1 cellular context compared by ENCODE assay signal in the genomic region with DNA sequence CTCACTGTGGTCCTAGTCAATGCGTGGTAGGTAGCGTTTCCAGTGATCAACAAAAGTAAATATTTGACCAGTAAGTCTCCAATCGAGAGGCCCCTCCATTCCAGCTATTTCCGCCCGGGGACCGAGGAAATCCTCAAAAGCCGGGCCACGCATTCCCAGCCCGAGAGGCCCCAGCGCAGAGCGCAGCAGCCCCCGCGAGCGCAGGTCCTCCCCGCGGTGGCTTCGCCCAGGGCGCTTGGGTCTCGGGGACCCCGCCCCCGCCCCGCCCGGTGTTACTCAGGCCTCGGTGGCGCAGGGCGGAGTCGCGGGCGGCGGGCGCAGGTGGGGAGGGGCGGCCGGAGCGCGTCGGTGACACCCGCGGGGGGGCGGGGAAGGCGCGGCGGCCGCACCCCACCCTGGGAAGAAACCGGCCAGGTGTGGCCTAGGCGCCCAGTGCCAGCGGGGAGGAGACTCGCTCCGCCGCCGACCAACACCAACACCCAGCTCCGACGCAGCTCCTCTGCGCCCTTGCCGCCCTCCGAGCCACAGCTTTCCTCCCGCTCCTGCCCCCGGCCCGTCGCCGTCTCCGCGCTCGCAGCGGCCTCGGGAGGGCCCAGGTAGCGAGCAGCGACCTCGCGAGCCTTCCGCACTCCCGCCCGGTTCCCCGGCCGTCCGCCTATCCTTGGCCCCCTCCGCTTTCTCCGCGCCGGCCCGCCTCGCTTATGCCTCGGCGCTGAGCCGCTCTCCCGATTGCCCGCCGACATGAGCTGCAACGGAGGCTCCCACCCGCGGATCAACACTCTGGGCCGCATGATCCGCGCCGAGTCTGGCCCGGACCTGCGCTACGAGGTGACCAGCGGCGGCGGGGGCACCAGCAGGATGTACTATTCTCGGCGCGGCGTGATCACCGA.
TF ChIP-seq lines count a peak whose summit lies in the region.

A gene with protein sequence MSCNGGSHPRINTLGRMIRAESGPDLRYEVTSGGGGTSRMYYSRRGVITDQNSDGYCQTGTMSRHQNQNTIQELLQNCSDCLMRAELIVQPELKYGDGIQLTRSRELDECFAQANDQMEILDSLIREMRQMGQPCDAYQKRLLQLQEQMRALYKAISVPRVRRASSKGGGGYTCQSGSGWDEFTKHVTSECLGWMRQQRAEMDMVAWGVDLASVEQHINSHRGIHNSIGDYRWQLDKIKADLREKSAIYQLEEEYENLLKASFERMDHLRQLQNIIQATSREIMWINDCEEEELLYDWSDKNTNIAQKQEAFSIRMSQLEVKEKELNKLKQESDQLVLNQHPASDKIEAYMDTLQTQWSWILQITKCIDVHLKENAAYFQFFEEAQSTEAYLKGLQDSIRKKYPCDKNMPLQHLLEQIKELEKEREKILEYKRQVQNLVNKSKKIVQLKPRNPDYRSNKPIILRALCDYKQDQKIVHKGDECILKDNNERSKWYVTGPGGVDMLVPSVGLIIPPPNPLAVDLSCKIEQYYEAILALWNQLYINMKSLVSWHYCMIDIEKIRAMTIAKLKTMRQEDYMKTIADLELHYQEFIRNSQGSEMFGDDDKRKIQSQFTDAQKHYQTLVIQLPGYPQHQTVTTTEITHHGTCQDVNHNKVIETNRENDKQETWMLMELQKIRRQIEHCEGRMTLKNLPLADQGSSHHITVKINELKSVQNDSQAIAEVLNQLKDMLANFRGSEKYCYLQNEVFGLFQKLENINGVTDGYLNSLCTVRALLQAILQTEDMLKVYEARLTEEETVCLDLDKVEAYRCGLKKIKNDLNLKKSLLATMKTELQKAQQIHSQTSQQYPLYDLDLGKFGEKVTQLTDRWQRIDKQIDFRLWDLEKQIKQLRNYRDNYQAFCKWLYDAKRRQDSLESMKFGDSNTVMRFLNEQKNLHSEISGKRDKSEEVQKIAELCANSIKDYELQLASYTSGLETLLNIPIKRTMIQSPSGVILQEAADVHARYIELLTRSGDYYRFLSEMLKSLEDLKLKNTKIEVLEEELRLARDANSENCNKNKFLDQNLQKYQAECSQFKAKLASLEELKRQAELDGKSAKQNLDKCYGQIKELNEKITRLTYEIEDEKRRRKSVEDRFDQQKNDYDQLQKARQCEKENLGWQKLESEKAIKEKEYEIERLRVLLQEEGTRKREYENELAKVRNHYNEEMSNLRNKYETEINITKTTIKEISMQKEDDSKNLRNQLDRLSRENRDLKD (N-terminal part only) (plus strand): TSS at position 497 of the 890 bp plus-strand sequence. CDS start 245 bp downstream, at position 742.

TF ChIP-seq in HepG2, 621 proteins besides CTCF, POLR2A, EP300 and RAD21 (continued from another document and continues in another):
- no peak for TF ChIP-seq RFX3 (CRISPR knock-in tag; IDR thresholded peaks at IDR 0.05)
- TF ChIP-seq SP4 (CRISPR knock-in tag; IDR thresholded peaks at IDR 0.05): peak; percentile 68
- TF ChIP-seq PRPF4 (IDR thresholded peaks at IDR 0.05; ENCODE audit: low read depth, low read length, poor library complexity, severe bottlenecking): no peak
- TF ChIP-seq, protein P1, sequence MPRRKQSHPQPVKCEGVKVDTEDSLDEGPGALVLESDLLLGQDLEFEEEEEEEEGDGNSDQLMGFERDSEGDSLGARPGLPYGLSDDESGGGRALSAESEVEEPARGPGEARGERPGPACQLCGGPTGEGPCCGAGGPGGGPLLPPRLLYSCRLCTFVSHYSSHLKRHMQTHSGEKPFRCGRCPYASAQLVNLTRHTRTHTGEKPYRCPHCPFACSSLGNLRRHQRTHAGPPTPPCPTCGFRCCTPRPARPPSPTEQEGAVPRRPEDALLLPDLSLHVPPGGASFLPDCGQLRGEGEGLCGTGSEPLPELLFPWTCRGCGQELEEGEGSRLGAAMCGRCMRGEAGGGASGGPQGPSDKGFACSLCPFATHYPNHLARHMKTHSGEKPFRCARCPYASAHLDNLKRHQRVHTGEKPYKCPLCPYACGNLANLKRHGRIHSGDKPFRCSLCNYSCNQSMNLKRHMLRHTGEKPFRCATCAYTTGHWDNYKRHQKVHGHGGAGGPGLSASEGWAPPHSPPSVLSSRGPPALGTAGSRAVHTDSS (CRISPR knock-in tag; conservative IDR thresholded peaks at IDR 0.05): peak; percentile 91
- TF ChIP-seq, protein P2, sequence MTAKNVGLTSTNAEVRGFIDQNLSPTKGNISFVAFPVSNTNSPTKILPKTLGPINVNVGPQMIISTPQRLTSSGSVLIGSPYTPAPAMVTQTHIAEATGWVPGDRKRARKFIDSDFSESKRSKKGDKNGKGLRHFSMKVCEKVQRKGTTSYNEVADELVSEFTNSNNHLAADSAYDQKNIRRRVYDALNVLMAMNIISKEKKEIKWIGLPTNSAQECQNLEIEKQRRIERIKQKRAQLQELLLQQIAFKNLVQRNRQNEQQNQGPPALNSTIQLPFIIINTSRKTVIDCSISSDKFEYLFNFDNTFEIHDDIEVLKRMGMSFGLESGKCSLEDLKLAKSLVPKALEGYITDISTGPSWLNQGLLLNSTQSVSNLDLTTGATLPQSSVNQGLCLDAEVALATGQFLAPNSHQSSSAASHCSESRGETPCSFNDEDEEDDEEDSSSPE (CRISPR knock-in tag; IDR thresholded peaks at IDR 0.05): no peak; the same call in 1 of the 2 replicates
- TF ChIP-seq, protein P3, sequence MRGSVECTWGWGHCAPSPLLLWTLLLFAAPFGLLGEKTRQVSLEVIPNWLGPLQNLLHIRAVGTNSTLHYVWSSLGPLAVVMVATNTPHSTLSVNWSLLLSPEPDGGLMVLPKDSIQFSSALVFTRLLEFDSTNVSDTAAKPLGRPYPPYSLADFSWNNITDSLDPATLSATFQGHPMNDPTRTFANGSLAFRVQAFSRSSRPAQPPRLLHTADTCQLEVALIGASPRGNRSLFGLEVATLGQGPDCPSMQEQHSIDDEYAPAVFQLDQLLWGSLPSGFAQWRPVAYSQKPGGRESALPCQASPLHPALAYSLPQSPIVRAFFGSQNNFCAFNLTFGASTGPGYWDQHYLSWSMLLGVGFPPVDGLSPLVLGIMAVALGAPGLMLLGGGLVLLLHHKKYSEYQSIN (CRISPR knock-in tag; IDR thresholded peaks at IDR 0.05; ENCODE audit: borderline replicate concordance): 0 out of 2 replicates have a peak, but pooled peaks have one; percentile 41
- TF ChIP-seq POLR2AphosphoS5 (IDR thresholded peaks at IDR 0.05; ENCODE audit: low read depth, low read length): peak; percentile 85
- TF ChIP-seq, protein P4, sequence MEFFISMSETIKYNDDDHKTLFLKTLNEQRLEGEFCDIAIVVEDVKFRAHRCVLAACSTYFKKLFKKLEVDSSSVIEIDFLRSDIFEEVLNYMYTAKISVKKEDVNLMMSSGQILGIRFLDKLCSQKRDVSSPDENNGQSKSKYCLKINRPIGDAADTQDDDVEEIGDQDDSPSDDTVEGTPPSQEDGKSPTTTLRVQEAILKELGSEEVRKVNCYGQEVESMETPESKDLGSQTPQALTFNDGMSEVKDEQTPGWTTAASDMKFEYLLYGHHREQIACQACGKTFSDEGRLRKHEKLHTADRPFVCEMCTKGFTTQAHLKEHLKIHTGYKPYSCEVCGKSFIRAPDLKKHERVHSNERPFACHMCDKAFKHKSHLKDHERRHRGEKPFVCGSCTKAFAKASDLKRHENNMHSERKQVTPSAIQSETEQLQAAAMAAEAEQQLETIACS (CRISPR knock-in tag; IDR thresholded peaks at IDR 0.05): peak; percentile 42
- peak; percentile 95 for TF ChIP-seq ATF7-NPFF (CRISPR knock-in tag; IDR thresholded peaks at IDR 0.05; ENCODE audit: low read depth)
- TF ChIP-seq, protein P5, sequence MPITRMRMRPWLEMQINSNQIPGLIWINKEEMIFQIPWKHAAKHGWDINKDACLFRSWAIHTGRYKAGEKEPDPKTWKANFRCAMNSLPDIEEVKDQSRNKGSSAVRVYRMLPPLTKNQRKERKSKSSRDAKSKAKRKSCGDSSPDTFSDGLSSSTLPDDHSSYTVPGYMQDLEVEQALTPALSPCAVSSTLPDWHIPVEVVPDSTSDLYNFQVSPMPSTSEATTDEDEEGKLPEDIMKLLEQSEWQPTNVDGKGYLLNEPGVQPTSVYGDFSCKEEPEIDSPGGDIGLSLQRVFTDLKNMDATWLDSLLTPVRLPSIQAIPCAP (CRISPR knock-in tag; IDR thresholded peaks at IDR 0.05; ENCODE audit: low read depth): no peak
- no peak for TF ChIP-seq ZNF569 (CRISPR knock-in tag; IDR thresholded peaks at IDR 0.05; ENCODE audit: borderline replicate concordance)
- peak; percentile 93; the same call in 1 of the 2 replicates for TF ChIP-seq ZNF572 (CRISPR knock-in tag; IDR thresholded peaks at IDR 0.05)
- peak; percentile 39; the same call in 1 of the 2 replicates for TF ChIP-seq ZNF556 (CRISPR knock-in tag; IDR thresholded peaks at IDR 0.05; ENCODE audit: borderline replicate concordance)
- TF ChIP-seq TCF7L2 (IDR thresholded peaks at IDR 0.05; ENCODE audit: low read depth, low read length): no peak
- TF ChIP-seq, protein P6, sequence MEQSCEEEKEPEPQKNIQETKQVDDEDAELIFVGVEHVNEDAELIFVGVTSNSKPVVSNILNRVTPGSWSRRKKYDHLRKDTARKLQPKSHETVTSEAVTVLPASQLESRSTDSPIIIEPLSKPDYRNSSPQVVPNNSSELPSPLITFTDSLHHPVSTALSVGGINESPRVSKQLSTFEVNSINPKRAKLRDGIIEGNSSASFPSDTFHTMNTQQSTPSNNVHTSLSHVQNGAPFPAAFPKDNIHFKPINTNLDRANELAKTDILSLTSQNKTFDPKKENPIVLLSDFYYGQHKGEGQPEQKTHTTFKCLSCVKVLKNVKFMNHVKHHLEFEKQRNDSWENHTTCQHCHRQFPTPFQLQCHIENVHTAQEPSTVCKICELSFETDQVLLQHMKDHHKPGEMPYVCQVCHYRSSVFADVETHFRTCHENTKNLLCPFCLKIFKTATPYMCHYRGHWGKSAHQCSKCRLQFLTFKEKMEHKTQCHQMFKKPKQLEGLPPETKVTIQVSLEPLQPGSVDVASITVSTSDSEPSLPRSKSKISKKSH (CRISPR knock-in tag; IDR thresholded peaks at IDR 0.05; ENCODE audit: borderline replicate concordance): peak; percentile 13; the same call in 1 of the 2 replicates
- TF ChIP-seq, protein P7, sequence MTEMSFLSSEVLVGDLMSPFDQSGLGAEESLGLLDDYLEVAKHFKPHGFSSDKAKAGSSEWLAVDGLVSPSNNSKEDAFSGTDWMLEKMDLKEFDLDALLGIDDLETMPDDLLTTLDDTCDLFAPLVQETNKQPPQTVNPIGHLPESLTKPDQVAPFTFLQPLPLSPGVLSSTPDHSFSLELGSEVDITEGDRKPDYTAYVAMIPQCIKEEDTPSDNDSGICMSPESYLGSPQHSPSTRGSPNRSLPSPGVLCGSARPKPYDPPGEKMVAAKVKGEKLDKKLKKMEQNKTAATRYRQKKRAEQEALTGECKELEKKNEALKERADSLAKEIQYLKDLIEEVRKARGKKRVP (CRISPR knock-in tag; IDR thresholded peaks at IDR 0.05): peak in 1 of 2 experiments; percentile 82; a peak in 2 of 4 replicates
- peak; percentile 79 for TF ChIP-seq ZNF616 (CRISPR knock-in tag; IDR thresholded peaks at IDR 0.05; ENCODE audit: low read depth)
- TF ChIP-seq, protein P8, sequence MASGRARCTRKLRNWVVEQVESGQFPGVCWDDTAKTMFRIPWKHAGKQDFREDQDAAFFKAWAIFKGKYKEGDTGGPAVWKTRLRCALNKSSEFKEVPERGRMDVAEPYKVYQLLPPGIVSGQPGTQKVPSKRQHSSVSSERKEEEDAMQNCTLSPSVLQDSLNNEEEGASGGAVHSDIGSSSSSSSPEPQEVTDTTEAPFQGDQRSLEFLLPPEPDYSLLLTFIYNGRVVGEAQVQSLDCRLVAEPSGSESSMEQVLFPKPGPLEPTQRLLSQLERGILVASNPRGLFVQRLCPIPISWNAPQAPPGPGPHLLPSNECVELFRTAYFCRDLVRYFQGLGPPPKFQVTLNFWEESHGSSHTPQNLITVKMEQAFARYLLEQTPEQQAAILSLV (CRISPR knock-in tag; IDR thresholded peaks at IDR 0.05; ENCODE audit: borderline replicate concordance): peak; percentile 90
- 0 out of 2 replicates have a peak, but pooled peaks have one; percentile 62 for TF ChIP-seq SSRP1 (CRISPR knock-in tag; IDR thresholded peaks at IDR 0.05)
- no peak; the same call in 1 of the 2 replicates for TF ChIP-seq ZNF274 (CRISPR knock-in tag; IDR thresholded peaks at IDR 0.05)
- TF ChIP-seq FOXA1 (IDR thresholded peaks at IDR 0.05): no peak
- peak; percentile 85 for TF ChIP-seq FOXA1 (CRISPR knock-in tag; IDR thresholded peaks at IDR 0.05)
- 0 out of 2 replicates have a peak, but pooled peaks have one; percentile 25 for TF ChIP-seq ZKSCAN1 (IDR thresholded peaks at IDR 0.05; ENCODE audit: low read length)
- TF ChIP-seq, protein P9, sequence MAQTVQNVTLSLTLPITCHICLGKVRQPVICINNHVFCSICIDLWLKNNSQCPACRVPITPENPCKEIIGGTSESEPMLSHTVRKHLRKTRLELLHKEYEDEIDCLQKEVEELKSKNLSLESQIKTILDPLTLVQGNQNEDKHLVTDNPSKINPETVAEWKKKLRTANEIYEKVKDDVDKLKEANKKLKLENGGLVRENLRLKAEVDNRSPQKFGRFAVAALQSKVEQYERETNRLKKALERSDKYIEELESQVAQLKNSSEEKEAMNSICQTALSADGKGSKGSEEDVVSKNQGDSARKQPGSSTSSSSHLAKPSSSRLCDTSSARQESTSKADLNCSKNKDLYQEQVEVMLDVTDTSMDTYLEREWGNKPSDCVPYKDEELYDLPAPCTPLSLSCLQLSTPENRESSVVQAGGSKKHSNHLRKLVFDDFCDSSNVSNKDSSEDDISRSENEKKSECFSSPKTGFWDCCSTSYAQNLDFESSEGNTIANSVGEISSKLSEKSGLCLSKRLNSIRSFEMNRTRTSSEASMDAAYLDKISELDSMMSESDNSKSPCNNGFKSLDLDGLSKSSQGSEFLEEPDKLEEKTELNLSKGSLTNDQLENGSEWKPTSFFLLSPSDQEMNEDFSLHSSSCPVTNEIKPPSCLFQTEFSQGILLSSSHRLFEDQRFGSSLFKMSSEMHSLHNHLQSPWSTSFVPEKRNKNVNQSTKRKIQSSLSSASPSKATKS (CRISPR knock-in tag; IDR thresholded peaks at IDR 0.05): no peak; the same call in 1 of the 2 replicates
- peak; percentile 97 for TF ChIP-seq MED1 (CRISPR knock-in tag; IDR thresholded peaks at IDR 0.05)
- TF ChIP-seq, protein P10, sequence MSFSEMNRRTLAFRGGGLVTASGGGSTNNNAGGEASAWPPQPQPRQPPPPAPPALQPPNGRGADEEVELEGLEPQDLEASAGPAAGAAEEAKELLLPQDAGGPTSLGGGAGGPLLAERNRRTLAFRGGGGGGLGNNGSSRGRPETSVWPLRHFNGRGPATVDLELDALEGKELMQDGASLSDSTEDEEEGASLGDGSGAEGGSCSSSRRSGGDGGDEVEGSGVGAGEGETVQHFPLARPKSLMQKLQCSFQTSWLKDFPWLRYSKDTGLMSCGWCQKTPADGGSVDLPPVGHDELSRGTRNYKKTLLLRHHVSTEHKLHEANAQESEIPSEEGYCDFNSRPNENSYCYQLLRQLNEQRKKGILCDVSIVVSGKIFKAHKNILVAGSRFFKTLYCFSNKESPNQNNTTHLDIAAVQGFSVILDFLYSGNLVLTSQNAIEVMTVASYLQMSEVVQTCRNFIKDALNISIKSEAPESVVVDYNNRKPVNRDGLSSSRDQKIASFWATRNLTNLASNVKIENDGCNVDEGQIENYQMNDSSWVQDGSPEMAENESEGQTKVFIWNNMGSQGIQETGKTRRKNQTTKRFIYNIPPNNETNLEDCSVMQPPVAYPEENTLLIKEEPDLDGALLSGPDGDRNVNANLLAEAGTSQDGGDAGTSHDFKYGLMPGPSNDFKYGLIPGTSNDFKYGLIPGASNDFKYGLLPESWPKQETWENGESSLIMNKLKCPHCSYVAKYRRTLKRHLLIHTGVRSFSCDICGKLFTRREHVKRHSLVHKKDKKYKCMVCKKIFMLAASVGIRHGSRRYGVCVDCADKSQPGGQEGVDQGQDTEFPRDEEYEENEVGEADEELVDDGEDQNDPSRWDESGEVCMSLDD (CRISPR knock-in tag; IDR thresholded peaks at IDR 0.05; ENCODE audit: borderline replicate concordance): peak; percentile 83; the same call in 1 of the 2 replicates
- peak; percentile 97 for TF ChIP-seq RBFOX2 (IDR thresholded peaks at IDR 0.05; ENCODE audit: low read depth, low read length)
- no peak for TF ChIP-seq RARG (CRISPR knock-in tag; IDR thresholded peaks at IDR 0.05; ENCODE audit: low read depth)
- peak; percentile 20; the same call in 1 of the 2 replicates for TF ChIP-seq BORCS8-MEF2B (CRISPR knock-in tag; IDR thresholded peaks at IDR 0.05)
- TF ChIP-seq NR2F6 (IDR thresholded peaks at IDR 0.05): peak; percentile 58
- peak; percentile 83 for TF ChIP-seq NR2F6 (CRISPR knock-in tag; IDR thresholded peaks at IDR 0.05)
